1 cellular context compared by ENCODE assay signal in genomic region chr11:66011239-66011784, GRCh38.
TF ChIP-seq lines count a peak whose summit lies in the region.

No MANE protein-coding gene starts in this region.

TF ChIP-seq in HepG2, 621 proteins besides CTCF, POLR2A, EP300 and RAD21:
- TF ChIP-seq ZFX (CRISPR knock-in tag; IDR thresholded peaks at IDR 0.05; ENCODE audit: low read depth): no peak
- no peak for TF ChIP-seq SIX4 (CRISPR knock-in tag; IDR thresholded peaks at IDR 0.05)
- TF ChIP-seq ZNF326 (CRISPR knock-in tag; IDR thresholded peaks at IDR 0.05; ENCODE audit: borderline replicate concordance): no peak
- no peak for TF ChIP-seq ZBTB1 (CRISPR knock-in tag; IDR thresholded peaks at IDR 0.05; ENCODE audit: borderline replicate concordance)
- TF ChIP-seq ZNF180 (CRISPR knock-in tag; IDR thresholded peaks at IDR 0.05; ENCODE audit: borderline replicate concordance, low read depth): no peak
- no peak for TF ChIP-seq ZFP36L2 (CRISPR knock-in tag; IDR thresholded peaks at IDR 0.05)
- peak; percentile 50; the same call in 1 of the 2 replicates for TF ChIP-seq ZNF263 (CRISPR knock-in tag; IDR thresholded peaks at IDR 0.05)
- peak; percentile 40; the same call in 1 of the 2 replicates for TF ChIP-seq ZBTB33 (CRISPR knock-in tag; IDR thresholded peaks at IDR 0.05)
- no peak for TF ChIP-seq SMAD9 (CRISPR knock-in tag; IDR thresholded peaks at IDR 0.05)
- no peak for TF ChIP-seq ZNF703 (CRISPR knock-in tag; IDR thresholded peaks at IDR 0.05; ENCODE audit: borderline replicate concordance)
- TF ChIP-seq HOXA3 (CRISPR knock-in tag; IDR thresholded peaks at IDR 0.05): no peak
- TF ChIP-seq, protein P1, sequence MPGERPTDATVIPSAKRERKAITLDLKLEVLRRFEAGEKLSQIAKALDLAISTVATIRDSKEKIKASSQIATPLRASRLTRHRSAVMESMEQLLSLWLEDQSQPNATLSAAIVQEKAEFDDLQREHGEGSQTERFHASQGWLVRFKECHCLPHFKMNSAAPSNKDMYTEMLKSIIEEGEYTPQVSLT (CRISPR knock-in tag; IDR thresholded peaks at IDR 0.05; ENCODE audit: borderline replicate concordance, low read depth): no peak
- TF ChIP-seq TSC22D2 (CRISPR knock-in tag; IDR thresholded peaks at IDR 0.05; ENCODE audit: borderline replicate concordance): no peak
- TF ChIP-seq ARID5B (CRISPR knock-in tag; IDR thresholded peaks at IDR 0.05): no peak
- no peak for TF ChIP-seq SP1 (IDR thresholded peaks at IDR 0.05)
- TF ChIP-seq SP1 (CRISPR knock-in tag; IDR thresholded peaks at IDR 0.05): no peak
- TF ChIP-seq SIN3B (IDR thresholded peaks at IDR 0.05; ENCODE audit: low read length): no peak
- TF ChIP-seq ZNF629 (CRISPR knock-in tag; conservative IDR thresholded peaks at IDR 0.05): peak; percentile 70
- no peak for TF ChIP-seq ZNF468 (CRISPR knock-in tag; IDR thresholded peaks at IDR 0.05)
